ENCODE assay signal across 8 cellular contexts in the genomic region with DNA sequence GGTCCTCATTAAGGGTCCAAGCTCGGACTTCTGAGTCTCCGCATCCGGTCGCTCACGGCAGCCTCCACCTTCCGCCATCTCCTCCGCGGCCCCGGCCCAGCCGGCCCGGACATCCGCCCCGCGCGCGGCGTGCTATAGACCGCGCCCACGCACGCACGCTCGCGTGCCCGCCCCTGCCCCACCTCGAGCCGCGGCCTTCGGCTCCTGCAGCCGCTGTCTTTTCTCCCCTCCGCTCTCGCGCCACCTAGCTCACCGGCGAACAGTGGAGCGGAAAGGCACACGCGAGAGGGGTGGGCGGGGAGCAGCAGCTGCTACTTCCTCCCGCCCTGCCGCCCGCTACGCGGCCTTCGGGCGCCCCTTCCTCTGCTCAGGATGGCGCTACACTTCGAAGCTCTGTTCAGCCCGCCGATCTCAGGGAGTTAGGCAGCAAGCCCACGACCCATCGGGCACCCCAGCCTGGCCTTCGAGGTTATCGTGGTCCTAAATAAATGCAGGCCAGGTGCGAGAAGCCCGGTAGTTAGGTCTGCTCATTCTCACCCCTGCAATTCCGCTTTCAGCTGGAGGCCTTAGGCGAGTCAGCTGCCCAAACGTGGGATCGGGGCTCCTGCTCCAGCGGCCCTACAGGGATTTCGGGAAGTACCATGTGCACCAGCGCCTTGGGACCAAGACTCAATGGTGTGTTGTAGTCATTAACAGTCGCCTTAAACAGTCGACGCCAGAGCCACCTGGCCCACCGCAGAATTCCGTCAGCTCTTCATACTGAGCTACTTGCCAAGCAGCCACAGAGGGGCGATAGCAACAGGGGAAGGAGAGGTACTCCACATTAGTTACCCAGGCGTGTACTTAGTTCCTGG. TPM values are rescaled to one million over a fixed set of nuclear protein-coding genes. Genes with fewer than 3 reads are reported as not detected.
DNase-seq lines count a peak whose midpoint lies in the region; ATAC-seq, FAIRE-seq and TF ChIP-seq lines count a peak whose summit lies in the region.

A gene with protein sequence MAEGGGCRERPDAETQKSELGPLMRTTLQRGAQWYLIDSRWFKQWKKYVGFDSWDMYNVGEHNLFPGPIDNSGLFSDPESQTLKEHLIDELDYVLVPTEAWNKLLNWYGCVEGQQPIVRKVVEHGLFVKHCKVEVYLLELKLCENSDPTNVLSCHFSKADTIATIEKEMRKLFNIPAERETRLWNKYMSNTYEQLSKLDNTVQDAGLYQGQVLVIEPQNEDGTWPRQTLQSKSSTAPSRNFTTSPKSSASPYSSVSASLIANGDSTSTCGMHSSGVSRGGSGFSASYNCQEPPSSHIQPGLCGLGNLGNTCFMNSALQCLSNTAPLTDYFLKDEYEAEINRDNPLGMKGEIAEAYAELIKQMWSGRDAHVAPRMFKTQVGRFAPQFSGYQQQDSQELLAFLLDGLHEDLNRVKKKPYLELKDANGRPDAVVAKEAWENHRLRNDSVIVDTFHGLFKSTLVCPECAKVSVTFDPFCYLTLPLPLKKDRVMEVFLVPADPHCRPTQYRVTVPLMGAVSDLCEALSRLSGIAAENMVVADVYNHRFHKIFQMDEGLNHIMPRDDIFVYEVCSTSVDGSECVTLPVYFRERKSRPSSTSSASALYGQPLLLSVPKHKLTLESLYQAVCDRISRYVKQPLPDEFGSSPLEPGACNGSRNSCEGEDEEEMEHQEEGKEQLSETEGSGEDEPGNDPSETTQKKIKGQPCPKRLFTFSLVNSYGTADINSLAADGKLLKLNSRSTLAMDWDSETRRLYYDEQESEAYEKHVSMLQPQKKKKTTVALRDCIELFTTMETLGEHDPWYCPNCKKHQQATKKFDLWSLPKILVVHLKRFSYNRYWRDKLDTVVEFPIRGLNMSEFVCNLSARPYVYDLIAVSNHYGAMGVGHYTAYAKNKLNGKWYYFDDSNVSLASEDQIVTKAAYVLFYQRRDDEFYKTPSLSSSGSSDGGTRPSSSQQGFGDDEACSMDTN (minus strand): TSS at position 107 of the 854 bp plus-strand sequence. CDS start 29 bp downstream, at position 78.

- H3K79me2 ChIP-seq in astrocyte (ENCODE audit: insufficient read depth, low read length), result peaks cover 54% of the 10 kb centered on the region
- H3K79me2 ChIP-seq in hepatocyte, result peaks cover 44% of the 10 kb centered on the region

- H2AFZ ChIP-seq in astrocyte (ENCODE audit: low read depth, low read length) (peak within 1 kb of the TSS; percentile 79), hepatocyte (peak within 1 kb of the TSS; percentile 77)

- no peaks in the 10 kb centered on the region for H3K9me3 ChIP-seq in astrocyte (ENCODE audit: insufficient read depth, low read depth, low read length)
- H3K9me3 ChIP-seq in hepatocyte (ENCODE audit: low read depth), result no peaks in the 10 kb centered on the region

- no peaks in the 10 kb centered on the region for H3K27me3 Mint-ChIP-seq in astrocyte (ENCODE audit: low read depth, unreplicated experiment)

- peaks cover 3% of the 10 kb centered on the region for H3K36me3 ChIP-seq in astrocyte (ENCODE audit: insufficient read depth, low read length)
- no peaks in the 10 kb centered on the region for H3K36me3 ChIP-seq in hepatocyte (replicated peaks; ENCODE audit: insufficient read depth, low read depth)

- peak within 1 kb of the TSS; percentile 91 for H3K4me2 ChIP-seq in astrocyte (ENCODE audit: low read length)
- H3K4me2 ChIP-seq in hepatocyte, result peak within 1 kb of the TSS; percentile 79

- peak within 1 kb of the TSS; percentile 97 for H3K4me3 Mint-ChIP-seq in astrocyte (ENCODE audit: unreplicated experiment)

- H3K4me3 ChIP-seq in astrocyte (ENCODE audit: insufficient read depth, low read depth, low read length), result peak within 1 kb of the TSS; percentile 81
- peak within 1 kb of the TSS; percentile 72 for H3K4me3 ChIP-seq in hepatocyte

- peaks cover 7% of the 10 kb centered on the region for H3K4me1 Mint-ChIP-seq in astrocyte (ENCODE audit: low read depth, unreplicated experiment)

- H3K9ac ChIP-seq in astrocyte (ENCODE audit: low read length), result peak within 1 kb of the TSS; percentile 87

- TF ChIP-seq CTCF in astrocyte (IDR thresholded peaks at IDR 0.05; ENCODE audit: insufficient read depth, low read depth, low read length) (peak; percentile 38), hepatocyte (IDR thresholded peaks at IDR 0.05; ENCODE audit: poor library complexity) (peak; percentile 59)

- peaks cover 2% of the 10 kb centered on the region for H3K9me3 Mint-ChIP-seq in astrocyte (ENCODE audit: unreplicated experiment)

- H3K27ac ChIP-seq in astrocyte (ENCODE audit: low read depth, low read length), result peak within 1 kb of the TSS; percentile 86
- peak within 1 kb of the TSS; percentile 95 for H3K27ac ChIP-seq in hepatocyte

- peaks cover 8% of the 10 kb centered on the region for H4K20me1 ChIP-seq in astrocyte (ENCODE audit: insufficient read depth, low read length)
- H4K20me1 ChIP-seq in hepatocyte (ENCODE audit: insufficient read depth, poor library complexity, severe bottlenecking), result no peaks in the 10 kb centered on the region

- peak; percentile 79 for ATAC-seq in GM18511 (IDR thresholded peaks at IDR 0.05; ENCODE audit: unreplicated experiment)
- ATAC-seq in HG03025 (IDR thresholded peaks at IDR 0.05; ENCODE audit: low FRiP score, unreplicated experiment), result peak; percentile 73

- no peaks in the 10 kb centered on the region for H3K27me3 ChIP-seq in astrocyte (ENCODE audit: insufficient read depth, low read length)
- H3K27me3 ChIP-seq in hepatocyte, result no peaks in the 10 kb centered on the region

- H3K9me2 ChIP-seq in hepatocyte (replicated peaks; ENCODE audit: insufficient read depth), result no peaks in the 10 kb centered on the region

- peaks cover 18% of the 10 kb centered on the region for H3K4me1 ChIP-seq in astrocyte (ENCODE audit: insufficient read depth, low read length)
- H3K4me1 ChIP-seq in hepatocyte (ENCODE audit: insufficient read depth), result peaks cover 9% of the 10 kb centered on the region

- H3K36me3 Mint-ChIP-seq in astrocyte (ENCODE audit: low read depth, unreplicated experiment), result peaks cover 2% of the 10 kb centered on the region

- WGBS in hepatocyte (ENCODE audit: low lambda C conversion rate, missing lambda C conversion rate), result 2% methylated on average over 69 of the region's 70 CpGs

- FAIRE-seq in astrocyte (lab: Jason Lieb, UNC), result no peak

- peak; percentile 53 for DNase-seq in NCI-H2029 treated with DMSO at 0.1 percent for 48 hours (lab: John Stamatoyannopoulos, UW)
- peak; percentile 86 for DNase-seq in T-helper 22 cell (ENCODE audit: low read depth)
- DNase-seq in astrocyte (ENCODE audit: low read depth), result peak; percentile 82
- peak; percentile 96 for DNase-seq in hepatocyte (ENCODE audit: low spot score)
- DNase-seq in retina, result peak; percentile 92
- DNase-seq in cortex of kidney (lab: John Stamatoyannopoulos, UW), result no peak

- H3K27ac Mint-ChIP-seq in astrocyte (ENCODE audit: unreplicated experiment), result peak within 1 kb of the TSS; percentile 91

RNA-seq across cellular contexts. Expression of the gene that starts here (rescaled TPM):
- total RNA-seq in astrocyte, result 31.8 and 33.8 TPM in 2 replicates
- total RNA-seq in hepatocyte, result 14.4 and 20.1 TPM in 2 replicates
- 23.9 and 26.5 TPM in 2 replicates for polyA plus RNA-seq in hepatocyte
